14 cellular contexts compared by ENCODE assay signal in the genomic region with DNA sequence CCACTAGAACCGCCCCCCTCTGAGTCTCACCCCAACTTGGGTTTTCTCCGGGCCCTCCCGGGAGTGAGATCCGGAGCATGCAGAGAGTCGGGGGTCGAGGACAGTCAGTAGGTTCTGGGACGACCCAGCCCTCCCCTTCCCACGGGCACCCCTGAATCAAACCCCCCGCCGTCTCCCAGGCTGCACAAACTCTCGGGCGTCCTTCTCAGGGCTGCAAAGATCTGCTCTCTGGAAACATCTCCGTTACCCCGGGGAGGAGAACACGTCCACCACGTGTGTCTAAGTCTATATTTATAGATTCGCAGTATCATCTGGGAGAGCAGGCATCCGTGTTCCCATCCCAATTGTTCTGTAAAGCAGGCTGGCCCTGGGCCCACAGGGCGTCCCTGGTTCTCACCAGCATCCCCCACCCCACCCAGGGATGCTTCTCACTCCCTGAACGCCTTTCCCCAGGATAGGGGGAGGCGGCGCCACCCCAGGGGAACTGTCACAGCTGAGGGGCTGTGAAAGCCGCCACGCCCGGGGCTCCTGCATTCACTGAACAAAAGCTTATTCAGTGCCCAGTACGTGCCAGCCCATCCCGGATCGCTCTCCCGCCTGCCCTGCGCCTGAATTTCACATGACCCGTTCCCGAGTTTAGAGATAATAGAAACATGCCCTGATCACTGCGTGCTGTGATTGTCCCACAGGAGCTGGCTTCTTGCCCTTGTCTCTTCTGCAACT. TPM values are rescaled to one million over a fixed set of nuclear protein-coding genes. Genes with fewer than 3 reads are reported as not detected.
DNase-seq lines count a peak whose midpoint lies in the region; ATAC-seq, FAIRE-seq and TF ChIP-seq lines count a peak whose summit lies in the region.
"Had no signal": no experiment of that assay in that cellular context is flagged by ENCODE, and none has a peak within 500 bp of the region (broad histone marks: within the 10 kb centered on the region; RNA-seq: fewer than 3 reads in every experiment).

No MANE protein-coding gene starts in this region.

- no peaks in the 10 kb centered on the region for H3K36me3 Mint-ChIP-seq in activated naive CD4-positive, alpha-beta T cell treated with anti-CD3 and anti-CD28 coated beads for 36 hours (ENCODE audit: low read depth)
- no peaks in the 10 kb centered on the region for H3K36me3 Mint-ChIP-seq in activated naive CD4-positive, alpha-beta T cell treated with anti-CD3 and anti-CD28 coated beads, Interleukin-2, amount 50 U/mL, for 72 hours
- H3K36me3 Mint-ChIP-seq in chondrocyte (ENCODE audit: low read depth) (no peaks in the 10 kb centered on the region), memory B cell (peaks cover 1% of the 10 kb centered on the region)

- TF ChIP-seq POLR2A in testis (IDR thresholded peaks at IDR 0.05): no peak

- DNase-seq in activated naive CD4-positive, alpha-beta T cell treated with anti-CD3 and anti-CD28 coated beads for 36 hours: no peak
- DNase-seq in activated naive CD4-positive, alpha-beta T cell treated with anti-CD3 and anti-CD28 coated beads, Interleukin-2, amount 50 U/mL, for 72 hours (ENCODE audit: low spot score in 2 of 2): no peak
- no peak for DNase-seq in chondrocyte (ENCODE audit: low spot score)
- no peak for DNase-seq in memory B cell (ENCODE audit: low spot score in 2 of 2)
- DNase-seq in testis: peak; percentile 90
- DNase-seq in effector CD4-positive, alpha-beta T cell: no peak
- no peak for DNase-seq in NCI-H524 treated with DMSO at 0.1 percent for 48 hours (lab: John Stamatoyannopoulos, UW)
- no peak for DNase-seq in HTR-8/SVneo (ENCODE audit: insufficient read length, low spot score)
- DNase-seq: foreskin keratinocyte; HCEC 1CT; mesendoderm; MG63; stimulated activated CD4-positive, alpha-beta T cell treated with anti-CD3 and anti-CD28 coated beads, Interleukin-12 subunit alpha, Interleukin-12 subunit beta, amount 100 ng/mL, for 4 hours; T-helper 9 cell had no signal

- H3K9me3 ChIP-seq in testis: no peaks in the 10 kb centered on the region
- H3K9me3 ChIP-seq: MG63 had no signal

- H3K4me1 Mint-ChIP-seq in activated naive CD4-positive, alpha-beta T cell treated with anti-CD3 and anti-CD28 coated beads for 36 hours (ENCODE audit: low read depth): peaks cover 8% of the 10 kb centered on the region
- H3K4me1 Mint-ChIP-seq in chondrocyte (ENCODE audit: low read depth) (peaks cover 3% of the 10 kb centered on the region), memory B cell (peaks cover 2% of the 10 kb centered on the region)

- H3K27ac Mint-ChIP-seq in activated naive CD4-positive, alpha-beta T cell treated with anti-CD3 and anti-CD28 coated beads for 36 hours: no peak overlapping the region
- H3K27ac Mint-ChIP-seq in activated naive CD4-positive, alpha-beta T cell treated with anti-CD3 and anti-CD28 coated beads, Interleukin-2, amount 50 U/mL, for 72 hours: no peak overlapping the region
- H3K27ac Mint-ChIP-seq in chondrocyte (ENCODE audit: unreplicated experiment) (no peak overlapping the region), memory B cell (no peak overlapping the region)

- TF ChIP-seq CTCF in chondrocyte (IDR thresholded peaks at IDR 0.05) (no peak), testis (IDR thresholded peaks at IDR 0.05) (no peak)

- no peak overlapping the region for H3K4me3 ChIP-seq in testis
- H3K4me3 ChIP-seq: MG63 had no signal

- H3K4me3 Mint-ChIP-seq in activated naive CD4-positive, alpha-beta T cell treated with anti-CD3 and anti-CD28 coated beads for 36 hours: peak overlapping the region; percentile 61
- H3K4me3 Mint-ChIP-seq in chondrocyte (ENCODE audit: unreplicated experiment): peak overlapping the region; percentile 38
- peak overlapping the region; percentile 57 for H3K4me3 Mint-ChIP-seq in memory B cell

- no peak for FAIRE-seq in HTR-8/SVneo (lab: Jason Lieb, UNC)

- peak overlapping the region; percentile 66 to 69 for H3K27ac ChIP-seq in testis
- H3K27ac ChIP-seq: foreskin keratinocyte had no signal

- H3K27me3 Mint-ChIP-seq in activated naive CD4-positive, alpha-beta T cell treated with anti-CD3 and anti-CD28 coated beads for 36 hours (ENCODE audit: low read depth): peaks cover 28% of the 10 kb centered on the region
- H3K27me3 Mint-ChIP-seq in chondrocyte (ENCODE audit: low read depth): peaks cover 62% of the 10 kb centered on the region
- H3K27me3 Mint-ChIP-seq in memory B cell: peaks cover 25% of the 10 kb centered on the region

- no peaks in the 10 kb centered on the region for H3K36me3 ChIP-seq in testis (ENCODE audit: low read depth, missing control alignments)
- H3K36me3 ChIP-seq: MG63 had no signal

- intact Hi-C loops in activated naive CD4-positive, alpha-beta T cell treated with anti-CD3 and anti-CD28 coated beads for 36 hours (cut with micrococcal nuclease): no loop called here
- intact Hi-C loops in testis (cut with DNase I; ENCODE audit: low total_unique reads): no loop called here

- CTCF ChIA-PET in activated naive CD4-positive, alpha-beta T cell treated with anti-CD3 and anti-CD28 coated beads for 36 hours (lab: Charles Lee): no interaction called here

- H3K9me3 Mint-ChIP-seq in activated naive CD4-positive, alpha-beta T cell treated with anti-CD3 and anti-CD28 coated beads for 36 hours: no peaks in the 10 kb centered on the region
- no peaks in the 10 kb centered on the region for H3K9me3 Mint-ChIP-seq in activated naive CD4-positive, alpha-beta T cell treated with anti-CD3 and anti-CD28 coated beads, Interleukin-2, amount 50 U/mL, for 72 hours
- H3K9me3 Mint-ChIP-seq in chondrocyte (ENCODE audit: low read depth) (no peaks in the 10 kb centered on the region), memory B cell (no peaks in the 10 kb centered on the region)

- 5 to 6% methylated on average over 14 to 33 of the region's 33 CpGs for WGBS in testis, 2 donors

- ATAC-seq in activated naive CD4-positive, alpha-beta T cell treated with anti-CD3 and anti-CD28 coated beads, Interleukin-2, amount 50 U/mL, for 72 hours: no peak
- no peak for ATAC-seq in memory B cell (ENCODE audit: low read depth)

- H3K4me1 ChIP-seq in testis: peaks cover 9% of the 10 kb centered on the region
- H3K4me1 ChIP-seq: foreskin keratinocyte had no signal

- no peaks in the 10 kb centered on the region for H3K27me3 ChIP-seq in testis

RNA-seq across cellular contexts. Expression of gene DIPK1C, which starts 0.8 kb away (rescaled TPM):
- total RNA-seq in activated naive CD4-positive, alpha-beta T cell treated with anti-CD3 and anti-CD28 coated beads for 36 hours: not detected
- total RNA-seq in activated naive CD4-positive, alpha-beta T cell treated with anti-CD3 and anti-CD28 coated beads, Interleukin-2, amount 50 U/mL, for 72 hours: not detected
- total RNA-seq in chondrocyte (not detected in 3 replicates), testis (10 to 100 TPM; 16.2 to 17.0 TPM)
- polyA plus RNA-seq in testis (ENCODE audit: insufficient read depth, low read depth, low replicate concordance): 9.3 TPM
- total RNA-seq: foreskin keratinocyte had no signal
- polyA plus RNA-seq: foreskin keratinocyte had no signal

RNA-seq across cellular contexts. Expression of gene CNDP2, which starts 38.3 kb away (rescaled TPM):
- 100 to 1,000 TPM; 101 to 107 TPM for total RNA-seq in activated naive CD4-positive, alpha-beta T cell treated with anti-CD3 and anti-CD28 coated beads for 36 hours
- 100 to 1,000 TPM; 125 to 133 TPM for total RNA-seq in activated naive CD4-positive, alpha-beta T cell treated with anti-CD3 and anti-CD28 coated beads, Interleukin-2, amount 50 U/mL, for 72 hours
- total RNA-seq in chondrocyte (57.7 to 64.6 TPM (median 58.6 TPM) in 3 replicates), testis (10 to 100 TPM; 72.0 to 84.5 TPM)
- polyA plus RNA-seq in testis (ENCODE audit: insufficient read depth, low read depth, low replicate concordance): 74.4 TPM

Comparison
In these comparisons a context has a peak if more than half of its experiments do, and no peak if none do; other contexts are left out.
1. RNA of gene DIPK1C, which starts 0.8 kb away (total RNA-seq): 16.2 to 17.0 TPM in testis; not detected in chondrocyte, not detected in activated naive CD4-positive, alpha-beta T cell treated with anti-CD3 and anti-CD28 coated beads for 36 hours and not detected in activated naive CD4-positive, alpha-beta T cell treated with anti-CD3 and anti-CD28 coated beads, Interleukin-2, amount 50 U/mL, for 72 hours; every median in the first group is over 10 times any median in the second.
2. Peak in every context shown above with its lines, with median percentiles within 50 percentile points of each other: H3K4me3 Mint-ChIP-seq.